ENCODE assay signal across 8 cellular contexts in the genomic region with DNA sequence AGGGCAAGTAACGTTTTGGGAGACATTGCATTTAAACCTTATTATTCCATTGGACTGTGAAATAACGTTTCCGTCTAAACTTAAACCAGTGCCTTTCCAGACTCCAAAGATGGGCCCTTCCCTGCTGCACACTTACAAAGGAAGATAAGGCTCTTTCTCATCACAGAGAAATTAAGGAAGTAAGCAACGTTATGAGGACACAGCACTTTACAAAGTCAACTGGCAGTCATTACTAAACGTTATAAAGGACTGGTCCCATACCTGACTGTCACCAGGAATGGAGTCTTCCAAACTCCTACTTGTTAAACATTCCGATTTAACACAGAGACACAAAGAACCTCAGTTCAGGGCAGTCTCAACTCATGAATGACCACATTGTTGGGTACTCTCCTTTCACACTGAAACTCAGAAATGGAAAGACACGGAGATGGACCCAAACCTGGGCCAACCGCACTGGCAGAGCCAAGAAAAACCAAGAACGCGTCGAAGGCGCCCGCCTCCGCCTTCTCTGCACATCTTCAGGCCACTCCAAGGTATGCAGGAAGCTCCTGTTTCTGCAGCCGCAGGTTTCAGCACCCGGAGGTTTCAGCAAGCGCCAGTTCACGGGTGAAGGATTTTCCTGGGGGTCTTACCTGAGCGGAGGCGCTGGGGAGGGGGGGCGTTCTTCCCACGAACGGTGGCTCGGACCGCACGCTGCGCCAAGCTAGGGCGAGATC. TPM values are rescaled to one million over a fixed set of nuclear protein-coding genes. Genes with fewer than 3 reads are reported as not detected.
DNase-seq lines count a peak whose midpoint lies in the region; ATAC-seq and TF ChIP-seq lines count a peak whose summit lies in the region.

No MANE protein-coding gene starts in this region.

- H3K4me1 ChIP-seq in ACC112 (ENCODE audit: control insufficient read depth, insufficient read depth, low read length, unreplicated experiment) (peaks cover 14% of the 10 kb centered on the region), NT2/D1 (ENCODE audit: insufficient read depth, insufficient read length) (no peaks in the 10 kb centered on the region), iPS-18a (ENCODE audit: control insufficient read depth, low read depth, low read length) (no peaks in the 10 kb centered on the region), skeletal muscle tissue (ENCODE audit: control insufficient read depth in 3 of 3, insufficient read depth in 3 of 3, low read length in 3 of 3) (peaks cover 5 to 12% (median 12%) of the 10 kb centered on the region in 3 donors)

- H3K9me3 ChIP-seq in NT2/D1 (ENCODE audit: insufficient read depth, low read length) (no peaks in the 10 kb centered on the region), iPS-18a (ENCODE audit: control insufficient read depth, low read depth, low read length) (no peaks in the 10 kb centered on the region), skeletal muscle tissue (ENCODE audit: control insufficient read depth in 3 of 3, low read length in 3 of 3) (no peaks in the 10 kb centered on the region)

- H3K4me3 ChIP-seq in ACC112 (ENCODE audit: low read depth, low read length): peak overlapping the region; percentile 87
- H3K4me3 ChIP-seq in NT2/D1 (ENCODE audit: insufficient read length, low read depth): peak overlapping the region; percentile 48
- H3K4me3 ChIP-seq in astrocyte of the spinal cord (ENCODE audit: low read depth, low read length): peak overlapping the region; percentile 82
- H3K4me3 ChIP-seq in iPS-18a (ENCODE audit: low read length): peak overlapping the region; percentile 74
- H3K4me3 ChIP-seq in skeletal muscle tissue (ENCODE audit: low read length in 3 of 3): peak overlapping the region; percentile 65 to 89 (median 88)

- H2AFZ ChIP-seq in ACC112 (ENCODE audit: low read length, unreplicated experiment): peak overlapping the region; percentile 96

- ATAC-seq in HG02885 (IDR thresholded peaks at IDR 0.05; ENCODE audit: poor library complexity, unreplicated experiment): peak; percentile 8

- TF ChIP-seq CTCF in GM13976 (IDR thresholded peaks at IDR 0.05; ENCODE audit: borderline replicate concordance, control extremely low read depth, extremely low read depth, insufficient read depth, missing control alignments) (no peak), astrocyte of the spinal cord (IDR thresholded peaks at IDR 0.05; ENCODE audit: low read depth, low read length) (no peak)

- in situ Hi-C loops in GM13976 (cut with MboI; ENCODE audit: low sequenced_read_pairs, unreplicated experiment): no loop called here
- in situ Hi-C loops in astrocyte of the spinal cord (cut with HindIII; ENCODE audit: low sequenced_read_pairs): no loop called here

- H3K27me3 ChIP-seq in ACC112 (ENCODE audit: insufficient read depth, low read length) (no peaks in the 10 kb centered on the region), NT2/D1 (ENCODE audit: insufficient read depth, insufficient read length) (no peaks in the 10 kb centered on the region), iPS-18a (ENCODE audit: control insufficient read depth, insufficient read depth, low read length) (no peaks in the 10 kb centered on the region), skeletal muscle tissue (ENCODE audit: control insufficient read depth in 3 of 3, insufficient read depth in 3 of 3, low read length in 3 of 3) (no peaks in the 10 kb centered on the region)

- H3K9ac ChIP-seq in NT2/D1 (ENCODE audit: insufficient read length, low read depth) (peak overlapping the region; percentile 80), iPS-18a (ENCODE audit: low read length) (peak overlapping the region; percentile 20), skeletal muscle tissue (ENCODE audit: low read depth in 1 of 3, low read length in 3 of 3) (peak overlapping the region; percentile 69 to 85 (median 78))

- DNase-seq in GM13976 (ENCODE audit: low spot score) (peak; percentile 11), NT2/D1 (ENCODE audit: low read depth, low spot score) (no peak), astrocyte of the spinal cord (ENCODE audit: low read depth, low spot score) (peak; percentile 50), GOT3 (lab: John Stamatoyannopoulos, UW) (no peak)

- H3K36me3 ChIP-seq in ACC112 (ENCODE audit: insufficient read depth, low read length): no peaks in the 10 kb centered on the region
- H3K36me3 ChIP-seq in NT2/D1 (ENCODE audit: insufficient read depth, insufficient read length, low read length): peaks cover 14% of the 10 kb centered on the region
- H3K36me3 ChIP-seq in iPS-18a (ENCODE audit: control insufficient read depth, low read depth, low read length): no peaks in the 10 kb centered on the region
- H3K36me3 ChIP-seq in skeletal muscle tissue (ENCODE audit: control insufficient read depth in 3 of 3, insufficient read depth in 3 of 3, low read length in 3 of 3): no peaks in the 10 kb centered on the region

- H3K27ac ChIP-seq in ACC112 (ENCODE audit: low read depth, low read length): peak overlapping the region; percentile 3; the same call in 1 of the 2 replicates
- H3K27ac ChIP-seq in iPS-18a (ENCODE audit: low read length): peak overlapping the region; percentile 19
- H3K27ac ChIP-seq in skeletal muscle tissue (ENCODE audit: low read depth, low read length): peak overlapping the region; percentile 79

- peaks cover 46% of the 10 kb centered on the region for H3K79me2 ChIP-seq in ACC112 (ENCODE audit: control insufficient read depth, insufficient read depth, low read length, unreplicated experiment)

RNA-seq across cellular contexts. Expression of gene PAPSS1, which starts 0.7 kb away (rescaled TPM):
- total RNA-seq in skeletal muscle tissue: 39.7 TPM

Comparison
In these comparisons a context has a peak if more than half of its experiments do, and no peak if none do; other contexts are left out.
1. H3K27ac ChIP-seq: peak in every context shown above with its lines; median percentile 79 in skeletal muscle tissue; 19 in iPS-18a; 3 in ACC112.
2. DNase-seq: peak in GM13976 (single experiment) and astrocyte of the spinal cord (single experiment); none in NT2/D1 (single experiment) and GOT3 (single experiment).
3. H3K9ac ChIP-seq: peak in every context shown above with its lines; median percentile 80 in NT2/D1; 78 in skeletal muscle tissue; 20 in iPS-18a.
4. Peak in every context shown above with its lines, with median percentiles within 50 percentile points of each other: H3K4me3 ChIP-seq.